8 cellular contexts compared by ENCODE assay signal in the genomic region with DNA sequence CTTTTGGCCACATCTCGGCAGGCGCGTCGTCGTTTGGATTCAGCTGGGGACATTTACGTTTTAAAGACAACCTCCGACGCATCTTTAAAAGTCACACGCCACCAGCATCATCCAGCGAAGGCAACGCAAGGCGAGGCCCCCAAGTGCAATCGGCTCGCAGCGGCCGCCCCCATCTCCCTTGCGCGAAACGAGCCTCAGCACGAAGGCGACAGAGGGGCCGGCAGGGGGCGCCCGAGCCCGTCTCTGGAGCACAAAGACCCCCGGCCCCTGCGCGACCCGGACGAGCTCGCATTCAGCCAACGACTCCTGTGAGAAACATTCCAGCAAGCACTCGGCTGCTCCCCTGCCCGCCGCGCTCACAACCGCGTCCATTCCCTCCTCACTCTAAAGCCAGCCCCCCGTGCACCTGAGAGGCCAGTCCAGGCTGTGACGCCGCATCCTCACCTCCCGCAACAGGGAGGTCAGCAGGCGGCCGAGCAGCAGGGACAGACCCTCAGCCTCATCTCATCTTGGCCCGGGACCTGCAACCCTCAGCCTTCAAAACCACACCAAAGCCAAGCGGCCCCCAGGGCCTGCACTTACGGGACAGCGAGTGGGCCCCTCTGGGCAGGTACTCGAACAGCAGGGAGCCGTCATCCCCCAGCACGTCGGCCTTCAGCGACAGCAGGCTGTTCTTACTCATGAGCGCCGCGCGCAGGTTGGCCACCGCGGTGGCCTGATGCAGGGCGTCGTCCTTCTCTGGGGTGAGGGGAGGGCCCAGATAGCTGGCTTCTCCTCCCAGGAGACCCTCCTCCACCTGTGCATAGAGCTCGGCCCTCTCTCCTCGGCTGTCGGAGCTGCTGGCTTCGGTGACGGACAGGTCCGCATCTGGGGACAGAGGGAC. TPM values are rescaled to one million over a fixed set of nuclear protein-coding genes. Genes with fewer than 3 reads are reported as not detected.
DNase-seq lines count a peak whose midpoint lies in the region; ATAC-seq and TF ChIP-seq lines count a peak whose summit lies in the region.

No MANE protein-coding gene starts in this region.

- WGBS in spleen, 5 donors = 51 to 65% (median 60%) methylated on average over 26 to 67 of the region's 67 CpGs

- H3K36me3 ChIP-seq in right atrium auricular region (peaks cover 6% of the 10 kb centered on the region), spleen (peaks cover 0 to 13% (median 2%) of the 10 kb centered on the region in 6 donors)

- no peaks in the 10 kb centered on the region for H3K27me3 Mint-ChIP-seq in activated CD4-positive, alpha-beta T cell treated with anti-CD3 and anti-CD28 coated beads, Interleukin-2, amount 10 ng/mL, durations not matched to agents 24 days and 14 days
- no peaks in the 10 kb centered on the region for H3K27me3 Mint-ChIP-seq in activated naive CD8-positive, alpha-beta T cell treated with anti-CD3 and anti-CD28 coated beads, Interleukin-2, amount 50 U/mL, for 24 hours

- no peak overlapping the region for H3K27ac Mint-ChIP-seq in activated CD4-positive, alpha-beta T cell treated with anti-CD3 and anti-CD28 coated beads, Interleukin-2, amount 10 ng/mL, durations not matched to agents 24 days and 14 days
- H3K27ac Mint-ChIP-seq in activated naive CD8-positive, alpha-beta T cell treated with anti-CD3 and anti-CD28 coated beads, Interleukin-2, amount 50 U/mL, for 24 hours = no peak overlapping the region

- no peak for ATAC-seq in activated naive CD8-positive, alpha-beta T cell treated with anti-CD3 and anti-CD28 coated beads, Interleukin-2, amount 50 U/mL, for 24 hours

- H3K27me3 ChIP-seq in right atrium auricular region = no peaks in the 10 kb centered on the region
- no peaks in the 10 kb centered on the region for H3K27me3 ChIP-seq in spleen (replicated peaks in 1 of 7)

- H3K4me1 Mint-ChIP-seq in activated CD4-positive, alpha-beta T cell treated with anti-CD3 and anti-CD28 coated beads, Interleukin-2, amount 10 ng/mL, durations not matched to agents 24 days and 14 days = no peaks in the 10 kb centered on the region
- peaks cover 2% of the 10 kb centered on the region for H3K4me1 Mint-ChIP-seq in activated naive CD8-positive, alpha-beta T cell treated with anti-CD3 and anti-CD28 coated beads, Interleukin-2, amount 50 U/mL, for 24 hours

- H3K27ac ChIP-seq in right atrium auricular region (no peak overlapping the region), spleen (peak overlapping the region; percentile 6 to 92 (median 82))

- H3K4me1 ChIP-seq in right atrium auricular region = peaks cover 0 to 24% of the 10 kb centered on the region in 2 donors
- peaks cover 0 to 77% (median 45%) of the 10 kb centered on the region in 6 donors for H3K4me1 ChIP-seq in spleen

- no peaks in the 10 kb centered on the region for H3K9me3 Mint-ChIP-seq in activated CD4-positive, alpha-beta T cell treated with anti-CD3 and anti-CD28 coated beads, Interleukin-2, amount 10 ng/mL, durations not matched to agents 24 days and 14 days
- H3K9me3 Mint-ChIP-seq in activated naive CD8-positive, alpha-beta T cell treated with anti-CD3 and anti-CD28 coated beads, Interleukin-2, amount 50 U/mL, for 24 hours = no peaks in the 10 kb centered on the region

- peak; percentile 72 for DNase-seq in activated CD4-positive, alpha-beta T cell treated with anti-CD3 and anti-CD28 coated beads, Interleukin-2, amount 10 ng/mL, durations not matched to agents 24 days and 14 days
- no peak for DNase-seq in activated CD4-positive, alpha-beta T cell treated with anti-CD3 and anti-CD28 coated beads for 1 hour
- DNase-seq in activated naive CD8-positive, alpha-beta T cell treated with anti-CD3 and anti-CD28 coated beads, Interleukin-2, amount 50 U/mL, for 24 hours = peak; percentile 45
- DNase-seq in right atrium auricular region (ENCODE audit: low spot score) (no peak), spleen (no peak), GF-D8 (lab: John Stamatoyannopoulos, UW) (no peak), GM19238 (ENCODE audit: insufficient read length, low spot score) (no peak), kidney glomerular epithelial cell (lab: John Stamatoyannopoulos, UW) (no peak)

- no peak for TF ChIP-seq POLR2A in spleen (IDR thresholded peaks at IDR 0.05)

- peak; percentile 51 to 80 for TF ChIP-seq CTCF in right atrium auricular region (IDR thresholded peaks at IDR 0.05)
- peak in 10 of 11 experiments; percentile 22 to 73 (median 60) for TF ChIP-seq CTCF in spleen (IDR thresholded peaks at IDR 0.05 in 8 of 11, conservative IDR thresholded peaks at IDR 0.05 in 3 of 11)

- peak overlapping the region in 1 of 2 donors; percentile 15 for H3K4me3 ChIP-seq in right atrium auricular region
- H3K4me3 ChIP-seq in spleen = peak overlapping the region in 1 of 8 donors; percentile 39

- no peaks in the 10 kb centered on the region for H3K9me3 ChIP-seq in right atrium auricular region
- H3K9me3 ChIP-seq in spleen = no peaks in the 10 kb centered on the region

- no peaks in the 10 kb centered on the region for H3K36me3 Mint-ChIP-seq in activated CD4-positive, alpha-beta T cell treated with anti-CD3 and anti-CD28 coated beads, Interleukin-2, amount 10 ng/mL, durations not matched to agents 24 days and 14 days (ENCODE audit: low read depth)
- no peaks in the 10 kb centered on the region for H3K36me3 Mint-ChIP-seq in activated naive CD8-positive, alpha-beta T cell treated with anti-CD3 and anti-CD28 coated beads, Interleukin-2, amount 50 U/mL, for 24 hours (ENCODE audit: low read depth)

- intact Hi-C loops in activated CD4-positive, alpha-beta T cell treated with anti-CD3 and anti-CD28 coated beads, Interleukin-2, amount 10 ng/mL, durations not matched to agents 24 days and 14 days (cut with micrococcal nuclease) = no loop called here
- intact Hi-C loops in spleen (cut with DNase I; ENCODE audit: low total_unique reads) = no loop called here

- no peak overlapping the region for H3K4me3 Mint-ChIP-seq in activated CD4-positive, alpha-beta T cell treated with anti-CD3 and anti-CD28 coated beads, Interleukin-2, amount 10 ng/mL, durations not matched to agents 24 days and 14 days
- no peak overlapping the region for H3K4me3 Mint-ChIP-seq in activated naive CD8-positive, alpha-beta T cell treated with anti-CD3 and anti-CD28 coated beads, Interleukin-2, amount 50 U/mL, for 24 hours

RNA-seq across cellular contexts. Expression of a gene that starts 35.8 kb away (rescaled TPM):
- 41.0 and 43.6 TPM in 2 replicates for total RNA-seq in activated CD4-positive, alpha-beta T cell treated with anti-CD3 and anti-CD28 coated beads, Interleukin-2, amount 10 ng/mL, durations not matched to agents 24 days and 14 days
- total RNA-seq in right atrium auricular region = 10 to 100 TPM; 30.1 to 30.7 TPM
- total RNA-seq in spleen = 100 to 1,000 TPM in 1 of 7 donors, 10 to 100 TPM in 6; 39.9 to 107 (median 64.8) TPM
- polyA plus RNA-seq in spleen = 10 to 100 TPM; 27.5 to 44.0 (median 34.3) TPM

RNA-seq across cellular contexts. Expression of a gene that starts 38.9 kb away (rescaled TPM):
- total RNA-seq in activated CD4-positive, alpha-beta T cell treated with anti-CD3 and anti-CD28 coated beads, Interleukin-2, amount 10 ng/mL, durations not matched to agents 24 days and 14 days = 10.1 and 12.2 TPM in 2 replicates
- total RNA-seq in right atrium auricular region (1 to 10 TPM; 2.4 to 2.5 TPM), spleen (10 to 100 TPM; 24.0 to 93.4 (median 39.0) TPM)
- polyA plus RNA-seq in spleen = 10 to 100 TPM; 56.2 to 96.6 (median 80.4) TPM

RNA-seq across cellular contexts. Expression of a gene that starts 55.7 kb away (rescaled TPM):
- 0.84 and 1.0 TPM in 2 replicates for total RNA-seq in activated CD4-positive, alpha-beta T cell treated with anti-CD3 and anti-CD28 coated beads, Interleukin-2, amount 10 ng/mL, durations not matched to agents 24 days and 14 days
- total RNA-seq in right atrium auricular region (10 to 100 TPM; 12.2 to 17.8 TPM), spleen (10 to 100 TPM; 27.6 to 76.5 (median 35.9) TPM)
- 10 to 100 TPM in 1 of 3 donors, 1 to 10 TPM in 2; 3.6 to 14.7 (median 4.7) TPM for polyA plus RNA-seq in spleen

Comparison
In these comparisons a context has a peak if more than half of its experiments do, and no peak if none do; other contexts are left out.
1. DNase-seq: peak in activated CD4-positive, alpha-beta T cell treated with anti-CD3 and anti-CD28 coated beads, Interleukin-2, amount 10 ng/mL, durations not matched to agents 24 days and 14 days (single experiment) and activated naive CD8-positive, alpha-beta T cell treated with anti-CD3 and anti-CD28 coated beads, Interleukin-2, amount 50 U/mL, for 24 hours (single experiment); none in activated CD4-positive, alpha-beta T cell treated with anti-CD3 and anti-CD28 coated beads for 1 hour (single experiment), right atrium auricular region (single experiment), spleen (single experiment), GF-D8 (single experiment), GM19238 (single experiment) and kidney glomerular epithelial cell (single experiment).
2. H3K27ac ChIP-seq: peak in spleen (8 of 8); none in right atrium auricular region (0 of 2).